Comparison of ENCODE assay signal across 10 cellular contexts in the genomic region with DNA sequence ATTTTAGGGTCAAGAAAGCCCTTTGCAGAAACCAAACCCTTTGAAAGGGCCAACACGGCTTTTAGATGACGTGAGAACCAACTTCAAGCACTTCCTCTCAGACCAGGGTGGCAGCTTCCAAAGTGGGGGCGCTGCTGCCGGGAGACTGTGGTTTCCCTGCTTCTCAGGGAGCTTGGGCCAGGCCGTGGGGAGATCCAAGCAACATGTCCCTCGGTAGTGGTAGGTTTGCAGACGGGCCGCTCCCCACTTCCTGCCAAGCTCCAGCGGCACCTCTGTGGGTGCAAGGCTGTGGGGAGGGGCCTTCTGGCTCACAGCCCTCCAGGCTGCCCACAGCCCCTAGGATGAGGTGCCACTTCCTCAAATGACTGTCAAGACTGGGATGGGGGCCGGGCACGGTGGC.
DNase-seq lines count a peak whose midpoint lies in the region; ATAC-seq and TF ChIP-seq lines count a peak whose summit lies in the region.
"Had no signal": no experiment of that assay in that cellular context is flagged by ENCODE, and none has a peak within 500 bp of the region (broad histone marks: within the 10 kb centered on the region; RNA-seq: fewer than 3 reads in every experiment).

No MANE protein-coding gene starts in this region.

- no peak for TF ChIP-seq EP300 in tibial nerve (IDR thresholded peaks at IDR 0.05)

- TF ChIP-seq CTCF in dorsolateral prefrontal cortex (IDR thresholded peaks at IDR 0.05 in 54 of 56, conservative IDR thresholded peaks at IDR 0.05 in 2 of 56; ENCODE audit: low read depth in 1 of 56, partially characterized antibody in 56 of 56) (no peak), tibial nerve (IDR thresholded peaks at IDR 0.05) (no peak)

- peak overlapping the region in 54 of 59 donors; percentile 22 to 82 (median 69) for H3K27ac ChIP-seq in dorsolateral prefrontal cortex
- peak overlapping the region; percentile 22 to 83 (median 76) for H3K27ac ChIP-seq in tibial nerve
- H3K27ac ChIP-seq: A549 had no signal

- intact Hi-C loops in dorsolateral prefrontal cortex (cut with DNase I): no loop called here

- no peak for TF ChIP-seq POLR2A in tibial nerve (IDR thresholded peaks at IDR 0.05)

- peaks cover 0 to 67% (median 39%) of the 10 kb centered on the region in 4 donors for H3K4me1 ChIP-seq in tibial nerve

- DNase-seq in activated CD4-positive, alpha-beta T cell treated with anti-CD3 and anti-CD28 coated beads for 1 hour: peak; percentile 12
- DNase-seq in activated CD4-positive, alpha-beta T cell treated with anti-CD3 and anti-CD28 coated beads for 4 hours: no peak
- peak; percentile 40 for DNase-seq in activated CD4-positive, alpha-beta T cell treated with anti-CD3 and anti-CD28 coated beads for 48 hours
- DNase-seq in dorsolateral prefrontal cortex: peak in 1 of 10 donors; percentile 39
- no peak for DNase-seq in tibial nerve (ENCODE audit: low spot score in 2 of 2)
- DNase-seq in NK-92 (lab: John Stamatoyannopoulos, UW; ENCODE audit: unreplicated experiment): no peak
- no peak for DNase-seq in DMS153 treated with DMSO at 0.1 percent for 48 hours (lab: John Stamatoyannopoulos, UW; ENCODE audit: unreplicated experiment)
- DNase-seq: heart right ventricle had no signal

- H3K4me3 ChIP-seq in dorsolateral prefrontal cortex: no peak overlapping the region
- H3K4me3 ChIP-seq in tibial nerve: no peak overlapping the region
- H3K4me3 ChIP-seq: A549, heart right ventricle had no signal

- H3K9me3 ChIP-seq in tibial nerve: no peaks in the 10 kb centered on the region
- H3K9me3 ChIP-seq: A549, heart right ventricle had no signal

- peaks cover 0 to 15% (median 0%) of the 10 kb centered on the region in 3 donors for H3K36me3 ChIP-seq in tibial nerve

- no peaks in the 10 kb centered on the region for H3K27me3 ChIP-seq in dorsolateral prefrontal cortex
- H3K27me3 ChIP-seq in tibial nerve: no peaks in the 10 kb centered on the region
- H3K27me3 ChIP-seq: heart right ventricle had no signal

- 74 to 86% methylated on average over 11 of the region's 11 CpGs for WGBS in tibial nerve, 2 donors

- no peak for ATAC-seq in GM18909 (IDR thresholded peaks at IDR 0.05; ENCODE audit: poor library complexity, unreplicated experiment)

Comparison
In these comparisons a context has a peak if more than half of its experiments do, and no peak if none do; other contexts are left out.
1. DNase-seq: peak in activated CD4-positive, alpha-beta T cell treated with anti-CD3 and anti-CD28 coated beads for 1 hour (single experiment) and activated CD4-positive, alpha-beta T cell treated with anti-CD3 and anti-CD28 coated beads for 48 hours (single experiment); none in activated CD4-positive, alpha-beta T cell treated with anti-CD3 and anti-CD28 coated beads for 4 hours (0 of 2), tibial nerve (0 of 2), NK-92 (single experiment) and DMS153 treated with DMSO at 0.1 percent for 48 hours (single experiment).